ENCODE assay signal across 19 cellular contexts in the genomic region with DNA sequence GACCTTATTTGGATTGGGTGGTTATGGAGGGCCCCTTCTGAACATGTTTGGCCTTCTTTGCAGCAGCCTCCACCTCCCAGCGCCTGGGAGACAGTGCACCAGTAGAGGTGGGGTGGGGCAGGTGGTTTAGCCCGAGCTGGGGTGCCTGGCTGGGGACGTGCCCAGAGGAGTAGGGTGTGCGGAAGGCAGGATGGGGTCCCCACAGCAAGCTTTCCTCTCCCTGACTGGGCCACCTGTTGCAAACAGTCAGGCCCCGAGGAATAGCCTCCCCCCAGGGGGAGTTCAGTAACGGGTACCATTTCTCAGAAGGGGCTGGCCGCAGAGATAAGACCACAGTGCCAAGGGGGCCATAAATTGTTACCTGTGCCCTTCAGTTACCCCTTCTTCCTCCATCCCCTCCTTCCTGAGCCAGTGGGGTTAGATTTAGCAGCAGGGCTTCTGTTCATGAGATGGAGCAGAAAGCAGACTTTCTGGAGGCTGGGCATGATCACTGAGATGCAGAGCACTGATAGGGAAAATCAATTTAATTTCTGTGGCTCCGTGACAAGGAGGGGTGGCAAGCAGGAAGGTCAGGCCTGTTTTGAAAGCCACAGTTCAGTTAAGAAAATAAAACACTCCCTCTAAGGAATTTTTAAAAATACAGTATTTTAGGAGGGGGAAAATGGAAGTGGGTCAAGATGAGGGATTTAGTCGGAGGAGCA.
DNase-seq lines count a peak whose midpoint lies in the region; ATAC-seq, FAIRE-seq and TF ChIP-seq lines count a peak whose summit lies in the region.
"Had no signal": no experiment of that assay in that cellular context is flagged by ENCODE, and none has a peak within 500 bp of the region (broad histone marks: within the 10 kb centered on the region; RNA-seq: fewer than 3 reads in every experiment).

No MANE protein-coding gene starts in this region.

- H3K9ac ChIP-seq in OCI-LY1 (ENCODE audit: low read length): peak overlapping the region; percentile 50; the same call in 1 of the 2 replicates

- no peaks in the 10 kb centered on the region for H3K9me2 ChIP-seq in OCI-LY1 (ENCODE audit: low read depth, low read length)

- peak overlapping the region; percentile 97 for H3K27ac ChIP-seq in OCI-LY1 (ENCODE audit: low read depth, low read length, poor library complexity, severe bottlenecking)
- peak overlapping the region; percentile 36 for H3K27ac ChIP-seq in mesodermal cell (ENCODE audit: low read depth, low read length, severe bottlenecking)
- no peak overlapping the region for H3K27ac ChIP-seq in brain microvascular endothelial cell
- H3K27ac ChIP-seq: SK-N-MC, uterus had no signal

- TF ChIP-seq CTCF in OCI-LY1 (IDR thresholded peaks at IDR 0.05; ENCODE audit: low read length) (no peak), brain microvascular endothelial cell (IDR thresholded peaks at IDR 0.05; ENCODE audit: low read depth, low read length, missing control alignments) (no peak)

- peaks cover 18% of the 10 kb centered on the region for H3K36me3 Mint-ChIP-seq in activated CD4-positive, alpha-beta T cell treated with anti-CD3 and anti-CD28 coated beads, Interleukin-2, amount 10 ng/mL, durations not matched to agents 24 days and 14 days (ENCODE audit: low read depth)
- H3K36me3 Mint-ChIP-seq in stimulated activated naive B cell treated with anti-CD40 and anti-IgM and Interleukin-4, amounts not matched to agents 10 μg/mL and 1 μg/mL and 100 μg/mL, for 72 hours: peaks cover 13 to 39% of the 10 kb centered on the region in 2 donors

- H3K9me3 ChIP-seq in OCI-LY1 (ENCODE audit: low read length) (no peaks in the 10 kb centered on the region), mesodermal cell (ENCODE audit: control insufficient read depth, low read length) (no peaks in the 10 kb centered on the region)
- H3K9me3 ChIP-seq: uterus had no signal

- H3K27me3 ChIP-seq in OCI-LY1 (ENCODE audit: insufficient read depth, low read length): no peaks in the 10 kb centered on the region
- no peaks in the 10 kb centered on the region for H3K27me3 ChIP-seq in brain microvascular endothelial cell (replicated peaks)
- H3K27me3 ChIP-seq: uterus had no signal

- H3K36me3 ChIP-seq in OCI-LY1 (ENCODE audit: insufficient read depth, low read length) (peaks cover 15% of the 10 kb centered on the region; the same call in 1 of the 2 replicates), mesodermal cell (ENCODE audit: control insufficient read depth, insufficient read depth, low read length) (peaks cover 20% of the 10 kb centered on the region), brain microvascular endothelial cell (replicated peaks) (no peaks in the 10 kb centered on the region)
- H3K36me3 ChIP-seq: uterus had no signal

- H3K4me1 ChIP-seq in OCI-LY1 (ENCODE audit: insufficient read depth, low read length, severe bottlenecking): peaks cover 90% of the 10 kb centered on the region
- H3K4me1 ChIP-seq in mesodermal cell (ENCODE audit: control insufficient read depth, insufficient read depth, low read length, poor library complexity, severe bottlenecking): peaks cover 50% of the 10 kb centered on the region

- intact Hi-C loops in activated CD4-positive, alpha-beta T cell treated with anti-CD3 and anti-CD28 coated beads, Interleukin-2, amount 10 ng/mL, durations not matched to agents 24 days and 14 days (cut with micrococcal nuclease): no loop called here

- WGBS in mesodermal cell (ENCODE audit: insufficient coverage in 2 of 2), 2 experiments: 96 to 100% methylated on average over 3 to 4 of the region's 9 CpGs

- H3K79me2 ChIP-seq in OCI-LY1 (ENCODE audit: insufficient read depth, low read length): peaks cover 32% of the 10 kb centered on the region

- no peak for ATAC-seq in stimulated activated naive B cell treated with anti-CD40 and anti-IgM and Interleukin-4, amounts not matched to agents 10 μg/mL and 1 μg/mL and 100 μg/mL, for 72 hours (replicated peaks)
- ATAC-seq in HG03571 (IDR thresholded peaks at IDR 0.05; ENCODE audit: unreplicated experiment): no peak
- ATAC-seq: activated naive CD4-positive, alpha-beta T cell treated with anti-CD3 and anti-CD28 coated beads, Interleukin-2, amount 50 U/mL, for 72 hours; Panc1 had no signal

- no peak for DNase-seq in activated CD4-positive, alpha-beta T cell treated with anti-CD3 and anti-CD28 coated beads, Interleukin-2, amount 10 ng/mL, durations not matched to agents 24 days and 14 days
- no peak for DNase-seq in activated CD4-positive, alpha-beta T cell treated with anti-CD3 and anti-CD28 coated beads for 48 hours
- no peak for DNase-seq in stimulated activated naive B cell treated with anti-CD40 and anti-IgM and Interleukin-4, amounts not matched to agents 10 μg/mL and 1 μg/mL and 100 μg/mL, for 72 hours
- DNase-seq in RCC 7860 (ENCODE audit: low spot score) (no peak), brain microvascular endothelial cell (no peak)
- DNase-seq: activated CD4-positive, alpha-beta T cell treated with anti-CD3 and anti-CD28 coated beads, Interleukin-2, amount 50 U/mL, for 1 hour; CD8-positive, alpha-beta memory T cell; DMS79; NCI-H1694; NCI-H774; stimulated activated CD4-positive, alpha-beta T cell treated with anti-CD3 and anti-CD28 coated beads, Interleukin-2, amount 100 ng/mL, for 48 hours; uterus had no signal

- in situ Hi-C loops in brain microvascular endothelial cell (cut with HindIII; ENCODE audit: low pct_ligation_motif_present, low sequenced_read_pairs): no loop called here

- no peaks in the 10 kb centered on the region for H3K27me3 Mint-ChIP-seq in activated CD4-positive, alpha-beta T cell treated with anti-CD3 and anti-CD28 coated beads, Interleukin-2, amount 10 ng/mL, durations not matched to agents 24 days and 14 days
- no peaks in the 10 kb centered on the region for H3K27me3 Mint-ChIP-seq in stimulated activated naive B cell treated with anti-CD40 and anti-IgM and Interleukin-4, amounts not matched to agents 10 μg/mL and 1 μg/mL and 100 μg/mL, for 72 hours

- H3F3A ChIP-seq in OCI-LY1 (ENCODE audit: insufficient read depth, low read length): no peaks in the 10 kb centered on the region; the same call in 1 of the 2 replicates

- H3K4me3 Mint-ChIP-seq in activated CD4-positive, alpha-beta T cell treated with anti-CD3 and anti-CD28 coated beads, Interleukin-2, amount 10 ng/mL, durations not matched to agents 24 days and 14 days: no peak overlapping the region
- H3K4me3 Mint-ChIP-seq in stimulated activated naive B cell treated with anti-CD40 and anti-IgM and Interleukin-4, amounts not matched to agents 10 μg/mL and 1 μg/mL and 100 μg/mL, for 72 hours: peak overlapping the region; percentile 73 to 75

- H3K4me3 ChIP-seq in OCI-LY1 (ENCODE audit: low read depth, low read length, poor library complexity, severe bottlenecking) (no peak overlapping the region), mesodermal cell (ENCODE audit: extremely low read depth, insufficient read depth, low read length, poor library complexity, severe bottlenecking) (no peak overlapping the region), brain microvascular endothelial cell (ENCODE audit: low read depth, low read length) (no peak overlapping the region)
- H3K4me3 ChIP-seq: SK-N-MC, uterus had no signal

- FAIRE-seq in RCC 7860 (lab: Jason Lieb, UNC): no peak
- FAIRE-seq: colon had no signal

- peaks cover 63% of the 10 kb centered on the region for H3K4me1 Mint-ChIP-seq in activated CD4-positive, alpha-beta T cell treated with anti-CD3 and anti-CD28 coated beads, Interleukin-2, amount 10 ng/mL, durations not matched to agents 24 days and 14 days
- H3K4me1 Mint-ChIP-seq in stimulated activated naive B cell treated with anti-CD40 and anti-IgM and Interleukin-4, amounts not matched to agents 10 μg/mL and 1 μg/mL and 100 μg/mL, for 72 hours: peaks cover 71 to 96% of the 10 kb centered on the region in 2 donors

- no peaks in the 10 kb centered on the region for H4K20me1 ChIP-seq in OCI-LY1 (ENCODE audit: insufficient read depth, low read length)

- H2AFZ ChIP-seq in OCI-LY1 (ENCODE audit: low read length): no peak overlapping the region

- H3K9me3 Mint-ChIP-seq in activated CD4-positive, alpha-beta T cell treated with anti-CD3 and anti-CD28 coated beads, Interleukin-2, amount 10 ng/mL, durations not matched to agents 24 days and 14 days: peaks cover 8% of the 10 kb centered on the region
- H3K9me3 Mint-ChIP-seq in stimulated activated naive B cell treated with anti-CD40 and anti-IgM and Interleukin-4, amounts not matched to agents 10 μg/mL and 1 μg/mL and 100 μg/mL, for 72 hours: no peaks in the 10 kb centered on the region
- H3K9me3 Mint-ChIP-seq: CD8-positive, alpha-beta memory T cell had no signal

- peak overlapping the region; percentile 33; the same call in 1 of the 2 replicates for H3K4me2 ChIP-seq in OCI-LY1 (ENCODE audit: low read length)

- peak overlapping the region; percentile 39 for H3K27ac Mint-ChIP-seq in activated CD4-positive, alpha-beta T cell treated with anti-CD3 and anti-CD28 coated beads, Interleukin-2, amount 10 ng/mL, durations not matched to agents 24 days and 14 days
- peak overlapping the region; percentile 91 for H3K27ac Mint-ChIP-seq in stimulated activated naive B cell treated with anti-CD40 and anti-IgM and Interleukin-4, amounts not matched to agents 10 μg/mL and 1 μg/mL and 100 μg/mL, for 72 hours
